In genomic region chr1:243256590-243256989, GRCh38 we compare ENCODE assay signal across 8 cellular contexts. TPM values are rescaled to one million over a fixed set of nuclear protein-coding genes. Genes with fewer than 3 reads are reported as not detected.
DNase-seq lines count a peak whose midpoint lies in the region; ATAC-seq lines count a peak whose summit lies in the region.

No MANE protein-coding gene starts in this region.

- POLR2A ChIA-PET in CD4-positive, alpha-beta memory T cell (lab: Charles Lee; ENCODE audit: partially characterized antibody): interaction anchor here (0.8 to 3.0 kb wide), 8 partner anchors 16 to 1713 kb away, joined by 3 to 21 read pairs (median 10); partner anchors contain the start of genes CATSPERE, CHML, COX20 and DESI2

- H3K27ac Mint-ChIP-seq in CD4-positive, alpha-beta memory T cell: peak overlapping the region; percentile 99 to 100 (median 100)

- H3K4me2 ChIP-seq in neuronal stem cell (ENCODE audit: insufficient read depth, low read length, poor library complexity, severe bottlenecking): no peak overlapping the region

- H2BK12ac ChIP-seq in neuronal stem cell (ENCODE audit: low read length): no peak overlapping the region

- DNase-seq in CD4-positive, alpha-beta memory T cell: no peak
- DNase-seq in NCI-H2081 treated with DMSO at 0.1 percent for 48 hours (lab: John Stamatoyannopoulos, UW): peak; percentile 10
- no peak for DNase-seq in neuronal stem cell (ENCODE audit: low spot score)
- no peak for DNase-seq in AG20443 (ENCODE audit: low spot score)
- no peak for DNase-seq in medulla oblongata (ENCODE audit: extremely low spot score)
- no peak for DNase-seq in NCI-H2029 (lab: John Stamatoyannopoulos, UW)

- no peak overlapping the region for H3K4ac ChIP-seq in neuronal stem cell (ENCODE audit: low read length)

- no peak overlapping the region for H4K91ac ChIP-seq in neuronal stem cell (ENCODE audit: low read depth, low read length, poor library complexity)

- no peak overlapping the region for H3K9ac ChIP-seq in neuronal stem cell (ENCODE audit: low read depth, low read length, poor library complexity)

- no peak overlapping the region for H3K14ac ChIP-seq in neuronal stem cell (ENCODE audit: low read length)

- peaks cover 0 to 2% of the 10 kb centered on the region in 2 donors for H3K27me3 Mint-ChIP-seq in CD4-positive, alpha-beta memory T cell

- peak overlapping the region; percentile 86 for H2AFZ ChIP-seq in neuronal stem cell (ENCODE audit: low read length)

- no peak overlapping the region for H2AK5ac ChIP-seq in neuronal stem cell (ENCODE audit: low read depth, low read length)

- peaks cover 8 to 14% of the 10 kb centered on the region in 2 donors for H3K36me3 Mint-ChIP-seq in CD4-positive, alpha-beta memory T cell

- peaks cover 25 to 47% (median 39%) of the 10 kb centered on the region in 4 donors for H3K4me1 Mint-ChIP-seq in CD4-positive, alpha-beta memory T cell

- H3K4me3 Mint-ChIP-seq in CD4-positive, alpha-beta memory T cell: peak overlapping the region; percentile 96 to 100 (median 100)

- WGBS in ectodermal cell, 2 experiments: 76 to 79% methylated on average over 2 of the region's 2 CpGs
- no CpG with 5 or more reads among the region's 2 CpGs for WGBS in neuronal stem cell (ENCODE audit: extremely low coverage in 2 of 2, insufficient read length in 2 of 2, insufficient replicate concordance in 1 of 2), 2 donors

- peaks cover 0 to 3% (median 0%) of the 10 kb centered on the region in 8 donors for H3K9me3 Mint-ChIP-seq in CD4-positive, alpha-beta memory T cell

- no peaks in the 10 kb centered on the region for H3K36me3 ChIP-seq in CD4-positive, alpha-beta memory T cell (ENCODE audit: insufficient read depth, low read length)
- no peaks in the 10 kb centered on the region for H3K36me3 ChIP-seq in ectodermal cell (ENCODE audit: control insufficient read depth, insufficient read depth, low read length)
- H3K36me3 ChIP-seq in neuronal stem cell (replicated peaks in 1 of 2; ENCODE audit: control insufficient read depth in 2 of 2, insufficient read depth in 2 of 2, low read length in 2 of 2): no peaks in the 10 kb centered on the region

- intact Hi-C loops in CD4-positive, alpha-beta memory T cell (cut with micrococcal nuclease): loop anchor here (5.0 kb wide), 2 partner anchors 1409 to 1724 kb away; partner anchors contain the start of genes EXO1 and KMO

- H3K18ac ChIP-seq in neuronal stem cell (ENCODE audit: low read length): no peak overlapping the region

- no peaks in the 10 kb centered on the region for H3K27me3 ChIP-seq in CD4-positive, alpha-beta memory T cell (ENCODE audit: insufficient read depth, low read length)
- no peaks in the 10 kb centered on the region for H3K27me3 ChIP-seq in ectodermal cell (ENCODE audit: control insufficient read depth, insufficient read depth, low read length, poor library complexity, severe bottlenecking)
- H3K27me3 ChIP-seq in neuronal stem cell (ENCODE audit: control insufficient read depth in 3 of 3, insufficient read depth in 3 of 3, low read depth in 1 of 3, low read length in 3 of 3): no peaks in the 10 kb centered on the region

- H2BK120ac ChIP-seq in neuronal stem cell (ENCODE audit: low read depth, low read length): no peak overlapping the region

- no peak overlapping the region for H2BK5ac ChIP-seq in neuronal stem cell (ENCODE audit: low read length)

- no peak overlapping the region for H2BK15ac ChIP-seq in neuronal stem cell (ENCODE audit: low read length)

- H3K4me3 ChIP-seq in CD4-positive, alpha-beta memory T cell (ENCODE audit: low read length in 2 of 2): peak overlapping the region; percentile 85 to 92
- H3K4me3 ChIP-seq in ectodermal cell (ENCODE audit: insufficient read depth, low read depth, low read length): peak overlapping the region; percentile 79
- H3K4me3 ChIP-seq in neuronal stem cell (ENCODE audit: low read length in 2 of 2): peak overlapping the region in 1 of 2 donors; percentile 70

- no peak overlapping the region for H3K23ac ChIP-seq in neuronal stem cell (ENCODE audit: low read depth, low read length, poor library complexity)

- H3K27ac ChIP-seq in CD4-positive, alpha-beta memory T cell (ENCODE audit: low read depth, low read length): peak overlapping the region; percentile 87
- H3K27ac ChIP-seq in ectodermal cell (ENCODE audit: insufficient read depth, low read depth, low read length, poor library complexity, severe bottlenecking) (no peak overlapping the region), neuronal stem cell (replicated peaks; ENCODE audit: low read length) (no peak overlapping the region)

- no peaks in the 10 kb centered on the region for H3K9me3 ChIP-seq in CD4-positive, alpha-beta memory T cell (ENCODE audit: control insufficient read depth in 1 of 2, low read length in 2 of 2)
- no peaks in the 10 kb centered on the region for H3K9me3 ChIP-seq in ectodermal cell (ENCODE audit: control insufficient read depth, low read length)
- H3K9me3 ChIP-seq in neuronal stem cell (replicated peaks in 1 of 2; ENCODE audit: control insufficient read depth in 2 of 2, insufficient read depth in 1 of 2, low read depth in 1 of 2, low read length in 2 of 2): peaks cover 0 to 2% of the 10 kb centered on the region in 2 donors

- H3K79me1 ChIP-seq in neuronal stem cell (ENCODE audit: low read depth, low read length): peaks cover 4% of the 10 kb centered on the region

- CTCF ChIA-PET in CD4-positive, alpha-beta memory T cell (lab: Charles Lee; ENCODE audit: partially characterized antibody): interaction anchor here (1.0 to 1.5 kb wide), 2 partner anchors 795 to 1043 kb away, joined by 3 to 6 read pairs; no protein-coding TSS in a partner anchor

- H3K4me1 ChIP-seq in CD4-positive, alpha-beta memory T cell (ENCODE audit: insufficient read depth, low read length): peaks cover 25% of the 10 kb centered on the region
- H3K4me1 ChIP-seq in ectodermal cell (ENCODE audit: control insufficient read depth, insufficient read depth, low read length): peaks cover 2% of the 10 kb centered on the region
- H3K4me1 ChIP-seq in neuronal stem cell (ENCODE audit: control insufficient read depth in 2 of 2, insufficient read depth in 1 of 2, low read depth in 1 of 2, low read length in 2 of 2): peaks cover 0 to 4% of the 10 kb centered on the region in 2 donors

- no peak for ATAC-seq in GM18519 (IDR thresholded peaks at IDR 0.05; ENCODE audit: low FRiP score, unreplicated experiment)

- no peak overlapping the region for H4K8ac ChIP-seq in neuronal stem cell (ENCODE audit: low read depth, low read length)

RNA-seq across cellular contexts. Expression of gene SDCCAG8, which starts 0.7 kb away (rescaled TPM):
- total RNA-seq in CD4-positive, alpha-beta memory T cell: 10 to 100 TPM; 32.8 to 35.7 TPM
- polyA plus RNA-seq in CD4-positive, alpha-beta memory T cell: 10 to 100 TPM; 19.0 to 22.6 TPM
- polyA plus RNA-seq in ectodermal cell (2013, experiment 1 of 4): 16.0 TPM
- polyA plus RNA-seq in ectodermal cell (2013, experiment 2 of 4): 14.9 TPM
- polyA plus RNA-seq in ectodermal cell (2013, experiment 3 of 4): 10.2 TPM
- 9.8 TPM for polyA plus RNA-seq in ectodermal cell (2013, experiment 4 of 4)
- 16.0 TPM for polyA plus RNA-seq in neuronal stem cell (2013, experiment 1 of 2)
- 15.2 TPM for polyA plus RNA-seq in neuronal stem cell (2013, experiment 2 of 2)

RNA-seq across cellular contexts. Expression of gene CEP170, which starts 1.5 kb away (rescaled TPM):
- total RNA-seq in CD4-positive, alpha-beta memory T cell: 10 to 100 TPM; 36.4 to 40.7 TPM
- 10 to 100 TPM in 1 of 2 donors, 1 to 10 TPM in 1; 3.9 to 10.9 TPM for polyA plus RNA-seq in CD4-positive, alpha-beta memory T cell
- polyA plus RNA-seq in ectodermal cell (2013, experiment 1 of 4): 72.0 TPM
- 87.2 TPM for polyA plus RNA-seq in ectodermal cell (2013, experiment 2 of 4)
- polyA plus RNA-seq in ectodermal cell (2013, experiment 3 of 4): 63.3 TPM
- 71.1 TPM for polyA plus RNA-seq in ectodermal cell (2013, experiment 4 of 4)
- polyA plus RNA-seq in neuronal stem cell (2013, experiment 1 of 2): 80.0 TPM
- polyA plus RNA-seq in neuronal stem cell (2013, experiment 2 of 2): 83.8 TPM
